Comparison of ENCODE assay signal across 20 cellular contexts in the genomic region with DNA sequence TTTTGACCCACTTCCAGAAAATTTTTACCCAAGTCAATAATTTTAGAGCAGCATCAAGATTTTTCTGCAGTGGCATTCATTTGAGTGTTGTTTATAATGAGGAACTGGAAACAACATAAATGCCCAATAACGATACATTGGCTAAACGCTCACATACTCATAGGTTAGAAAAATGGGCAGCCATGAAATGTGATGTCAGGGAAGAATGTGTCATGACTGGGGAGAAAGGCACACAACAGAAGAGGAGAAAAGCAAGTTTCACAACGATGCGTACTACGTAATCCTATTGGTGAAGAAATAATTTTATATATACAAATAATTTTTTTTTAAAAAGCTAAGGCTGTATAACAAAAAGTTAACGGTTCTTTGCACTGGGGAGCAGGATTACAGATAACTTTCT. TPM values are rescaled to one million over a fixed set of nuclear protein-coding genes. Genes with fewer than 3 reads are reported as not detected.
DNase-seq lines count a peak whose midpoint lies in the region; ATAC-seq, FAIRE-seq and TF ChIP-seq lines count a peak whose summit lies in the region.
"Had no signal": no experiment of that assay in that cellular context is flagged by ENCODE, and none has a peak within 500 bp of the region (broad histone marks: within the 10 kb centered on the region; RNA-seq: fewer than 3 reads in every experiment).

No MANE protein-coding gene starts in this region.

- H3K27ac ChIP-seq in lower lobe of right lung = no peak overlapping the region
- H3K27ac ChIP-seq: A549, HL-60 had no signal

- DNase-seq in activated T-cell treated with anti-CD3 and anti-CD28 coated beads, Interleukin-2, amount 50 U/mL, for 24 hours = no peak
- no peak for DNase-seq in activated T-cell treated with anti-CD3 and anti-CD28 coated beads, Interleukin-2, amount 50 U/mL, for 1 hour
- no peak for DNase-seq in GM12891 (ENCODE audit: insufficient read length, low spot score)
- DNase-seq in activated T-helper 1 cell treated with anti-CD3 and anti-CD28 coated beads, Interleukin-12 subunit alpha, Interleukin-12 subunit beta, Interleukin-2, Interleukin-4 antibody, amounts not matched to agents 30 ng/mL and 10 ng/mL and 1 ng/mL, durations not matched to agents 14 hours and 24 hours and 36 hours (ENCODE audit: low spot score) = no peak
- no peak for DNase-seq in stimulated activated effector memory CD8-positive, alpha-beta T cell treated with anti-CD3 and anti-CD28 coated beads, Interleukin-12 subunit alpha, Interleukin-12 subunit beta, amount 100 ng/mL, for 72 hours (ENCODE audit: low spot score in 2 of 2)
- DNase-seq in lower lobe of right lung = no peak
- DNase-seq: C1 segment of cervical spinal cord, COR-L47, NCI-H1105, NCI-H1694, NCI-H510A treated with DMSO at 0.1 percent for 48 hours had no signal

- peaks cover 30% of the 10 kb centered on the region for H3K36me3 ChIP-seq in lower lobe of right lung
- H3K36me3 ChIP-seq: HAP-1 had no signal

- FAIRE-seq in GM12891 (lab: Jason Lieb, UNC) = peak; percentile 35
- FAIRE-seq: A549, HTR-8/SVneo had no signal

- H3K9me3 Mint-ChIP-seq in activated T-cell treated with anti-CD3 and anti-CD28 coated beads, Interleukin-2, amount 50 U/mL, for 24 hours = no peaks in the 10 kb centered on the region
- H3K9me3 Mint-ChIP-seq in activated T-helper 1 cell treated with anti-CD3 and anti-CD28 coated beads, Interleukin-12 subunit alpha, Interleukin-12 subunit beta, Interleukin-2, Interleukin-4 antibody, amounts not matched to agents 30 ng/mL and 10 ng/mL and 1 ng/mL, durations not matched to agents 14 hours and 24 hours and 36 hours = no peaks in the 10 kb centered on the region
- no peaks in the 10 kb centered on the region for H3K9me3 Mint-ChIP-seq in stimulated activated effector memory CD8-positive, alpha-beta T cell treated with anti-CD3 and anti-CD28 coated beads, Interleukin-12 subunit alpha, Interleukin-12 subunit beta, amount 100 ng/mL, for 72 hours
- H3K9me3 Mint-ChIP-seq: IgD-negative memory B cell had no signal

- peaks cover 53% of the 10 kb centered on the region for H3K4me1 Mint-ChIP-seq in activated T-cell treated with anti-CD3 and anti-CD28 coated beads, Interleukin-2, amount 50 U/mL, for 24 hours (ENCODE audit: low read depth)
- H3K4me1 Mint-ChIP-seq in activated T-helper 1 cell treated with anti-CD3 and anti-CD28 coated beads, Interleukin-12 subunit alpha, Interleukin-12 subunit beta, Interleukin-2, Interleukin-4 antibody, amounts not matched to agents 30 ng/mL and 10 ng/mL and 1 ng/mL, durations not matched to agents 14 hours and 24 hours and 36 hours (ENCODE audit: low read depth) = peaks cover 57% of the 10 kb centered on the region
- peaks cover 69% of the 10 kb centered on the region for H3K4me1 Mint-ChIP-seq in stimulated activated effector memory CD8-positive, alpha-beta T cell treated with anti-CD3 and anti-CD28 coated beads, Interleukin-12 subunit alpha, Interleukin-12 subunit beta, amount 100 ng/mL, for 72 hours

- no peaks in the 10 kb centered on the region for H3K27me3 ChIP-seq in lower lobe of right lung (ENCODE audit: low read depth)

- ATAC-seq in stimulated activated effector memory CD8-positive, alpha-beta T cell treated with anti-CD3 and anti-CD28 coated beads, Interleukin-12 subunit alpha, Interleukin-12 subunit beta, amount 100 ng/mL, for 72 hours = peak; percentile 61
- ATAC-seq in lower lobe of right lung (no peak), GM18519 (IDR thresholded peaks at IDR 0.05; ENCODE audit: low FRiP score, unreplicated experiment) (no peak)
- ATAC-seq: A549, Panc1, Right ventricle myocardium inferior had no signal

- H3K4me3 Mint-ChIP-seq in activated T-cell treated with anti-CD3 and anti-CD28 coated beads, Interleukin-2, amount 50 U/mL, for 24 hours = peak overlapping the region; percentile 72
- peak overlapping the region; percentile 79 for H3K4me3 Mint-ChIP-seq in activated T-helper 1 cell treated with anti-CD3 and anti-CD28 coated beads, Interleukin-12 subunit alpha, Interleukin-12 subunit beta, Interleukin-2, Interleukin-4 antibody, amounts not matched to agents 30 ng/mL and 10 ng/mL and 1 ng/mL, durations not matched to agents 14 hours and 24 hours and 36 hours
- peak overlapping the region; percentile 67 for H3K4me3 Mint-ChIP-seq in stimulated activated effector memory CD8-positive, alpha-beta T cell treated with anti-CD3 and anti-CD28 coated beads, Interleukin-12 subunit alpha, Interleukin-12 subunit beta, amount 100 ng/mL, for 72 hours

- H3K4me3 ChIP-seq in lower lobe of right lung = no peak overlapping the region
- H3K4me3 ChIP-seq: A549, HAP-1 had no signal

- no peaks in the 10 kb centered on the region for H3K4me1 ChIP-seq in lower lobe of right lung
- H3K4me1 ChIP-seq: A549, HAP-1 had no signal

- peak overlapping the region; percentile 95 for H3K27ac Mint-ChIP-seq in activated T-cell treated with anti-CD3 and anti-CD28 coated beads, Interleukin-2, amount 50 U/mL, for 24 hours
- H3K27ac Mint-ChIP-seq in activated T-helper 1 cell treated with anti-CD3 and anti-CD28 coated beads, Interleukin-12 subunit alpha, Interleukin-12 subunit beta, Interleukin-2, Interleukin-4 antibody, amounts not matched to agents 30 ng/mL and 10 ng/mL and 1 ng/mL, durations not matched to agents 14 hours and 24 hours and 36 hours = peak overlapping the region; percentile 96
- peak overlapping the region; percentile 93 for H3K27ac Mint-ChIP-seq in stimulated activated effector memory CD8-positive, alpha-beta T cell treated with anti-CD3 and anti-CD28 coated beads, Interleukin-12 subunit alpha, Interleukin-12 subunit beta, amount 100 ng/mL, for 72 hours

- no peak for TF ChIP-seq CTCF in lower lobe of right lung (IDR thresholded peaks at IDR 0.05)

- peaks cover 62% of the 10 kb centered on the region for H3K36me3 Mint-ChIP-seq in activated T-cell treated with anti-CD3 and anti-CD28 coated beads, Interleukin-2, amount 50 U/mL, for 24 hours (ENCODE audit: low read depth)
- H3K36me3 Mint-ChIP-seq in activated T-helper 1 cell treated with anti-CD3 and anti-CD28 coated beads, Interleukin-12 subunit alpha, Interleukin-12 subunit beta, Interleukin-2, Interleukin-4 antibody, amounts not matched to agents 30 ng/mL and 10 ng/mL and 1 ng/mL, durations not matched to agents 14 hours and 24 hours and 36 hours (ENCODE audit: low read depth) = peaks cover 33% of the 10 kb centered on the region
- peaks cover 72% of the 10 kb centered on the region for H3K36me3 Mint-ChIP-seq in stimulated activated effector memory CD8-positive, alpha-beta T cell treated with anti-CD3 and anti-CD28 coated beads, Interleukin-12 subunit alpha, Interleukin-12 subunit beta, amount 100 ng/mL, for 72 hours

- H3K9me3 ChIP-seq in lower lobe of right lung = no peaks in the 10 kb centered on the region
- H3K9me3 ChIP-seq: A549, HAP-1 had no signal

- intact Hi-C loops in activated T-helper 1 cell treated with anti-CD3 and anti-CD28 coated beads, Interleukin-12 subunit alpha, Interleukin-12 subunit beta, Interleukin-2, Interleukin-4 antibody, amounts not matched to agents 30 ng/mL and 10 ng/mL and 1 ng/mL, durations not matched to agents 14 hours and 24 hours and 36 hours (cut with micrococcal nuclease) = loop anchor here (5.0 kb wide), 1 partner anchor 443 kb away; the partner anchor contains the start of gene BCLAF3
- intact Hi-C loops in lower lobe of right lung (cut with DNase I) = no loop called here

- peaks cover 38% of the 10 kb centered on the region for H3K27me3 Mint-ChIP-seq in activated T-cell treated with anti-CD3 and anti-CD28 coated beads, Interleukin-2, amount 50 U/mL, for 24 hours
- H3K27me3 Mint-ChIP-seq in activated T-helper 1 cell treated with anti-CD3 and anti-CD28 coated beads, Interleukin-12 subunit alpha, Interleukin-12 subunit beta, Interleukin-2, Interleukin-4 antibody, amounts not matched to agents 30 ng/mL and 10 ng/mL and 1 ng/mL, durations not matched to agents 14 hours and 24 hours and 36 hours (ENCODE audit: insufficient read depth) = no peaks in the 10 kb centered on the region
- H3K27me3 Mint-ChIP-seq: IgD-negative memory B cell had no signal

- no peak for TF ChIP-seq POLR2A in GM12891 (IDR thresholded peaks at IDR 0.05; ENCODE audit: low read depth, low read length)

TF ChIP-seq in GM12891, 5 proteins besides CTCF, POLR2A, EP300 and RAD21:
- TF ChIP-seq POLR2AphosphoS5 (IDR thresholded peaks at IDR 0.05; ENCODE audit: low read depth, low read length) = no peak
- TF ChIP-seq POU2F2 (IDR thresholded peaks at IDR 0.05; ENCODE audit: low read depth, low read length) = no peak
- no peak for TF ChIP-seq PAX5 (IDR thresholded peaks at IDR 0.05; ENCODE audit: insufficient read depth, low read length, severe bottlenecking)
- no peak for TF ChIP-seq SPI1 (IDR thresholded peaks at IDR 0.05; ENCODE audit: low read depth, low read length)
- no peak for TF ChIP-seq TAF1 (IDR thresholded peaks at IDR 0.05; ENCODE audit: low read depth, low read length)

RNA-seq across cellular contexts. Expression of gene MAP3K15, which starts 33.6 kb away (rescaled TPM):
- 0.05 TPM for polyA plus RNA-seq in GM12891 (2012; ENCODE audit: low read depth, missing spikeins)
- total RNA-seq in activated T-helper 1 cell treated with anti-CD3 and anti-CD28 coated beads, Interleukin-12 subunit alpha, Interleukin-12 subunit beta, Interleukin-2, Interleukin-4 antibody, amounts not matched to agents 30 ng/mL and 10 ng/mL and 1 ng/mL, durations not matched to agents 14 hours and 24 hours and 36 hours = 0.10 and 0.18 TPM in 2 replicates
- 3.2 TPM for total RNA-seq in lower lobe of right lung
- total RNA-seq: LHCN-M2, Right ventricle myocardium inferior had no signal
- polyA plus RNA-seq: IgD-negative memory B cell had no signal
